8 cellular contexts compared by ENCODE assay signal in genomic region chr3:128725547-128725931, GRCh38. TPM values are rescaled to one million over a fixed set of nuclear protein-coding genes. Genes with fewer than 3 reads are reported as not detected.
DNase-seq lines count a peak whose midpoint lies in the region; ATAC-seq and TF ChIP-seq lines count a peak whose summit lies in the region.

No MANE protein-coding gene starts in this region.

- H3K27me3 ChIP-seq in right atrium auricular region (no peaks in the 10 kb centered on the region), brain microvascular endothelial cell (replicated peaks) (no peaks in the 10 kb centered on the region), neuronal stem cell (ENCODE audit: control insufficient read depth in 3 of 3, insufficient read depth in 3 of 3, low read depth in 1 of 3, low read length in 3 of 3) (peaks cover 0 to 7% (median 0%) of the 10 kb centered on the region in 3 experiments), H7 (ENCODE audit: control insufficient read depth, insufficient read depth, low read length) (no peaks in the 10 kb centered on the region)

- H2AFZ ChIP-seq in neuronal stem cell (ENCODE audit: low read length), result peak overlapping the region; percentile 88

- no peak overlapping the region for H2AK5ac ChIP-seq in neuronal stem cell (ENCODE audit: low read depth, low read length)

- H2BK15ac ChIP-seq in neuronal stem cell (ENCODE audit: low read length), result no peak overlapping the region

- no peak overlapping the region for H3K4me2 ChIP-seq in neuronal stem cell (ENCODE audit: insufficient read depth, low read length, poor library complexity, severe bottlenecking)

- peak overlapping the region; percentile 99 to 100 for H3K27ac ChIP-seq in right atrium auricular region
- H3K27ac ChIP-seq in brain microvascular endothelial cell, result peak overlapping the region; percentile 92
- H3K27ac ChIP-seq in neuronal stem cell (replicated peaks; ENCODE audit: low read length), result no peak overlapping the region

- no peak overlapping the region for H2BK12ac ChIP-seq in neuronal stem cell (ENCODE audit: low read length)

- no peak overlapping the region for H4K8ac ChIP-seq in neuronal stem cell (ENCODE audit: low read depth, low read length)

- no peak overlapping the region for H3K9ac ChIP-seq in neuronal stem cell (ENCODE audit: low read depth, low read length, poor library complexity)

- H2BK5ac ChIP-seq in neuronal stem cell (ENCODE audit: low read length), result no peak overlapping the region

- H4K91ac ChIP-seq in neuronal stem cell (ENCODE audit: low read depth, low read length, poor library complexity), result no peak overlapping the region

- no peak for TF ChIP-seq CTCF in right atrium auricular region (IDR thresholded peaks at IDR 0.05)
- TF ChIP-seq CTCF in brain microvascular endothelial cell (IDR thresholded peaks at IDR 0.05; ENCODE audit: low read depth, low read length, missing control alignments), result no peak

- ATAC-seq in Right ventricle myocardium superior (ENCODE audit: poor library complexity), result no peak
- ATAC-seq in HG03432 (IDR thresholded peaks at IDR 0.05; ENCODE audit: unreplicated experiment), result peak; percentile 20

- no peak overlapping the region for H3K14ac ChIP-seq in neuronal stem cell (ENCODE audit: low read length)

- H3K79me1 ChIP-seq in neuronal stem cell (ENCODE audit: low read depth, low read length), result peaks cover 7% of the 10 kb centered on the region

- H3K4ac ChIP-seq in neuronal stem cell (ENCODE audit: low read length), result no peak overlapping the region

- intact Hi-C loops in Right ventricle myocardium superior (cut with DNase I), result loop anchor here (10.0 kb wide), 1 partner anchor 69 kb away; no protein-coding TSS in a partner anchor

- in situ Hi-C loops in brain microvascular endothelial cell (cut with HindIII; ENCODE audit: low pct_ligation_motif_present, low sequenced_read_pairs), result no loop called here

- DNase-seq in right atrium auricular region (ENCODE audit: low spot score) (no peak), Right ventricle myocardium superior (no peak), brain microvascular endothelial cell (no peak), neuronal stem cell (ENCODE audit: low spot score) (no peak), H7 (no peak), NCI-H524 treated with DMSO at 0.1 percent for 48 hours (lab: John Stamatoyannopoulos, UW) (no peak), H4 (ENCODE audit: low spot score) (no peak)

- H3K4me3 ChIP-seq in right atrium auricular region, result peak overlapping the region in 1 of 2 donors; percentile 100
- peak overlapping the region; percentile 98 for H3K4me3 ChIP-seq in brain microvascular endothelial cell (ENCODE audit: low read depth, low read length)
- peak overlapping the region in 1 of 2 donors; percentile 81 for H3K4me3 ChIP-seq in neuronal stem cell (ENCODE audit: low read length in 2 of 2)
- H3K4me3 ChIP-seq in H7 (ENCODE audit: insufficient read depth, low read depth, low read length), result no peak overlapping the region; the same call in 1 of the 2 replicates

- H3K18ac ChIP-seq in neuronal stem cell (ENCODE audit: low read length), result no peak overlapping the region

- peaks cover 0 to 36% of the 10 kb centered on the region in 2 donors for H3K4me1 ChIP-seq in right atrium auricular region
- peaks cover 4 to 6% of the 10 kb centered on the region in 2 donors for H3K4me1 ChIP-seq in neuronal stem cell (ENCODE audit: control insufficient read depth in 2 of 2, insufficient read depth in 1 of 2, low read depth in 1 of 2, low read length in 2 of 2)

- H3K36me3 ChIP-seq in right atrium auricular region (peaks cover 4% of the 10 kb centered on the region), brain microvascular endothelial cell (replicated peaks) (no peaks in the 10 kb centered on the region), neuronal stem cell (replicated peaks in 1 of 2; ENCODE audit: control insufficient read depth in 2 of 2, insufficient read depth in 2 of 2, low read length in 2 of 2) (peaks cover 0 to 12% of the 10 kb centered on the region in 2 donors), H7 (replicated peaks; ENCODE audit: control insufficient read depth, insufficient read depth, low read length) (no peaks in the 10 kb centered on the region)

- H2BK120ac ChIP-seq in neuronal stem cell (ENCODE audit: low read depth, low read length), result no peak overlapping the region

- H3K9me3 ChIP-seq in right atrium auricular region (no peaks in the 10 kb centered on the region), neuronal stem cell (replicated peaks in 1 of 2; ENCODE audit: control insufficient read depth in 2 of 2, insufficient read depth in 1 of 2, low read depth in 1 of 2, low read length in 2 of 2) (no peaks in the 10 kb centered on the region)

- WGBS in neuronal stem cell (ENCODE audit: extremely low coverage in 2 of 2, insufficient read length in 2 of 2, insufficient replicate concordance in 1 of 2), 2 donors, result no CpG with 5 or more reads among the region's 5 CpGs

- no peak overlapping the region for H3K23ac ChIP-seq in neuronal stem cell (ENCODE audit: low read depth, low read length, poor library complexity)

RNA-seq across cellular contexts. Expression of gene RAB7A, which starts 0.4 kb away (rescaled TPM):
- total RNA-seq in right atrium auricular region (100 to 1,000 TPM; 123 to 135 TPM), Right ventricle myocardium superior (240 TPM)
- 139 TPM for polyA plus RNA-seq in neuronal stem cell (2013, experiment 1 of 2)
- 133 TPM for polyA plus RNA-seq in neuronal stem cell (2013, experiment 2 of 2)
- total RNA-seq in H7 (2014; rRNA removed; shearing (Covaris generic)), result 40.6 and 50.0 TPM in 2 replicates
- total RNA-seq in H4 (2014; rRNA removed; shearing (Covaris generic)), result 55.8 and 102 TPM in 2 replicates
